ENCODE assay signal across 1 cellular context in the genomic region with DNA sequence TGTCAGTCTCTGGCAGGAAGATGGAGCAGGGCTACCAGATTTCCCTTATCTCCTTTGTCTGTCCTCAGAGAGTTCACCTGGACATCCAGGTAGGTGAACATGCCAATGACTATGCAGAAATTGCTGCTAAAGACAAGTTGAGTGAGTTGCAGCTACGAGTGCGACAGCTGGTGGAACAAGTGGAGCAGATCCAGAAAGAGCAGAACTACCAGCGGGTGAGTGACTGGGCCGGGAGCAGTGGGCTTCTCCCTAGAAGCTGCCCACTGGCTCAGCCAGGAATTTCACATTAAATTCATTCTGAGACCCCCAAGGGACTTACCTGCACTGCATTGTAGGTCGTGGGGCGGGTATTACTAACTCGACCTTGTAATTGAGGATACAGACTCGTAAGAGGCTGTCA.
TF ChIP-seq lines count a peak whose summit lies in the region.

No MANE protein-coding gene starts in this region.

TF ChIP-seq in IMR-90, 13 proteins besides CTCF, POLR2A, EP300 and RAD21:
- TF ChIP-seq NFE2L2 (IDR thresholded peaks at IDR 0.05; ENCODE audit: low read depth, low read length) (no peak), RCOR1 (IDR thresholded peaks at IDR 0.05; ENCODE audit: insufficient replicate concordance, low read length) (no peak), BHLHE40 (IDR thresholded peaks at IDR 0.05; ENCODE audit: low read depth, low read length) (no peak), CEBPB (IDR thresholded peaks at IDR 0.05; ENCODE audit: low read depth, low read length) (no peak), ELK1 (IDR thresholded peaks at IDR 0.05; ENCODE audit: borderline replicate concordance, low read depth, low read length) (no peak), MAZ (IDR thresholded peaks at IDR 0.05; ENCODE audit: borderline replicate concordance, low read depth, low read length) (no peak), FOS (IDR thresholded peaks at IDR 0.05; ENCODE audit: low read depth, low read length) (no peak), MXI1 (IDR thresholded peaks at IDR 0.05; ENCODE audit: borderline replicate concordance, low read depth, low read length) (no peak), MAFK (IDR thresholded peaks at IDR 0.05; ENCODE audit: low read depth, low read length) (no peak), CHD1 (IDR thresholded peaks at IDR 0.05; ENCODE audit: low read depth, low read length) (no peak), RFX5 (IDR thresholded peaks at IDR 0.05; ENCODE audit: low read depth, low read length) (no peak), SMC3 (IDR thresholded peaks at IDR 0.05; ENCODE audit: low read depth, low read length) (no peak)
- TF ChIP-seq, protein P1, sequence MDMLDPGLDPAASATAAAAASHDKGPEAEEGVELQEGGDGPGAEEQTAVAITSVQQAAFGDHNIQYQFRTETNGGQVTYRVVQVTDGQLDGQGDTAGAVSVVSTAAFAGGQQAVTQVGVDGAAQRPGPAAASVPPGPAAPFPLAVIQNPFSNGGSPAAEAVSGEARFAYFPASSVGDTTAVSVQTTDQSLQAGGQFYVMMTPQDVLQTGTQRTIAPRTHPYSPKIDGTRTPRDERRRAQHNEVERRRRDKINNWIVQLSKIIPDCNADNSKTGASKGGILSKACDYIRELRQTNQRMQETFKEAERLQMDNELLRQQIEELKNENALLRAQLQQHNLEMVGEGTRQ (IDR thresholded peaks at IDR 0.05; ENCODE audit: low read depth, low read length) = no peak
